Comparison of ENCODE assay signal across 9 cellular contexts in the genomic region with DNA sequence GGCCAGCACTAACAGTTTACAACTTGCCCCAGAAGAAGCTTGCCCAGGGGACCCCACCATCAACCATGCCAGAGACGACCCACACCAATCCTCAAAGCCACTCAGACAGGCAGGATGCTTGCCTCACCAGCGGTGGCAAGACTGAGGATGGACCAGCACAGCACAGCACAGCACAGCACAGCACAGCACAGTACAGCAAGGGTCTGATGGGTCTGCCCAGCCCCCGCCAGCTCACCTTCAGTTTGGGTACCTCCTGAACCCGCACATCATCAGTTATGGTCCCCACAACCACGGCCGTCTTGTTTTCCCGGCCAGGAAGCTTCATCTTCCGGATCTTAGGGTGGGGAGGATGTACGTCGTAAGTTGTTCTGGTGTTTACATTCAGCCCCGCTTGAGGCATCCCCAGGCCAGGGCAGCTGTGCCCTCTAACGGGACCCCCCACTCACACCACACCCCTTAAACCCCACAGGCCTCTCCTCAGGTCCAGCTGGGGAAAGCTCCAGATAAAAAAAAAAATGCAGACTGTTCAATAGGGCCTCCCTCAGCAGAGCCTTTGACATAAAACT. TPM values are rescaled to one million over a fixed set of nuclear protein-coding genes. Genes with fewer than 3 reads are reported as not detected.
DNase-seq lines count a peak whose midpoint lies in the region; ATAC-seq and TF ChIP-seq lines count a peak whose summit lies in the region.
"Had no signal": no experiment of that assay in that cellular context is flagged by ENCODE, and none has a peak within 500 bp of the region (broad histone marks: within the 10 kb centered on the region; RNA-seq: fewer than 3 reads in every experiment).

No MANE protein-coding gene starts in this region.

- H3K36me3 ChIP-seq in ACC112 (ENCODE audit: insufficient read depth, low read length) (peaks cover 18% of the 10 kb centered on the region; the same call in 1 of the 2 replicates), mesodermal cell (ENCODE audit: control insufficient read depth, insufficient read depth, low read length) (peaks cover 44% of the 10 kb centered on the region)

- H3K4me3 ChIP-seq in ACC112 (ENCODE audit: low read depth, low read length) (peak overlapping the region; percentile 94), HL-60 (replicated peaks; ENCODE audit: insufficient read depth, low read length) (peak overlapping the region; percentile 91), astrocyte of the cerebellum (ENCODE audit: low read depth, low read length) (peak overlapping the region; percentile 90), mesodermal cell (ENCODE audit: extremely low read depth, insufficient read depth, low read length, poor library complexity, severe bottlenecking) (peak overlapping the region; percentile 100)

- DNase-seq in HL-60 (ENCODE audit: low read depth in 1 of 2, low spot score in 1 of 2) (no peak), astrocyte of the cerebellum (ENCODE audit: low read depth) (no peak)
- no peak for DNase-seq in stimulated activated CD4-positive, alpha-beta T cell treated with anti-CD3 and anti-CD28 coated beads, Interleukin-4, amount 100 ng/mL, for 1 hour
- no peak for DNase-seq in activated CD4-positive, CD25-positive, alpha-beta regulatory T cell treated with anti-CD3 and anti-CD28 coated beads, Interleukin-2, amount 50 U/mL, for 72 hours

- peaks cover 10% of the 10 kb centered on the region for H3K4me1 ChIP-seq in ACC112 (ENCODE audit: control insufficient read depth, insufficient read depth, low read length, unreplicated experiment)
- peaks cover 31% of the 10 kb centered on the region for H3K4me1 ChIP-seq in mesodermal cell (ENCODE audit: control insufficient read depth, insufficient read depth, low read length, poor library complexity, severe bottlenecking)

- in situ Hi-C loops in astrocyte of the cerebellum (cut with HindIII; ENCODE audit: low sequenced_read_pairs): no loop called here

- H3K79me2 ChIP-seq in ACC112 (ENCODE audit: control insufficient read depth, insufficient read depth, low read length, unreplicated experiment): peaks cover 42% of the 10 kb centered on the region

- ATAC-seq in HG02763 (IDR thresholded peaks at IDR 0.05; ENCODE audit: unreplicated experiment): no peak
- ATAC-seq in HG02840 (IDR thresholded peaks at IDR 0.05; ENCODE audit: low FRiP score, unreplicated experiment): no peak

- WGBS in mesodermal cell (ENCODE audit: insufficient coverage in 2 of 2), 2 experiments: 92 to 97% methylated on average over 6 to 10 of the region's 12 CpGs

- no peaks in the 10 kb centered on the region for H3K9me3 ChIP-seq in mesodermal cell (ENCODE audit: control insufficient read depth, low read length)

- H2AFZ ChIP-seq in ACC112 (ENCODE audit: low read length, unreplicated experiment): no peak overlapping the region

- TF ChIP-seq CTCF in HL-60 (IDR thresholded peaks at IDR 0.05; ENCODE audit: insufficient read depth, low read length): no peak
- no peak for TF ChIP-seq CTCF in astrocyte of the cerebellum (IDR thresholded peaks at IDR 0.05; ENCODE audit: low read depth, low read length, missing control alignments)

- H3K27me3 ChIP-seq in ACC112 (ENCODE audit: insufficient read depth, low read length) (no peaks in the 10 kb centered on the region), HL-60 (ENCODE audit: insufficient read depth, poor library complexity, severe bottlenecking) (no peaks in the 10 kb centered on the region)

- H3K27ac ChIP-seq in ACC112 (ENCODE audit: low read depth, low read length) (no peak overlapping the region), HL-60 (replicated peaks) (no peak overlapping the region), mesodermal cell (ENCODE audit: low read depth, low read length, severe bottlenecking) (no peak overlapping the region)

RNA-seq across cellular contexts. Expression of a gene that starts 1.7 kb away (rescaled TPM):
- polyA plus RNA-seq in mesodermal cell (2013, experiment 1 of 2): 0.44 TPM
- polyA plus RNA-seq in mesodermal cell (2013, experiment 2 of 2): not detected

RNA-seq across cellular contexts. Expression of a gene that starts 2.4 kb away (rescaled TPM):
- polyA plus RNA-seq in mesodermal cell (2013, experiment 1 of 2): 1,420 TPM
- 1,243 TPM for polyA plus RNA-seq in mesodermal cell (2013, experiment 2 of 2)

RNA-seq across cellular contexts. Expression of a gene that starts 2.7 kb away (rescaled TPM):
- 9.4 TPM for polyA plus RNA-seq in mesodermal cell (2013, experiment 1 of 2)
- polyA plus RNA-seq in mesodermal cell (2013, experiment 2 of 2): 8.7 TPM

RNA-seq across cellular contexts. Expression of a gene that starts 10.0 kb away (rescaled TPM):
- not detected for polyA plus RNA-seq in mesodermal cell (2013, experiment 1 of 2)
- polyA plus RNA-seq in mesodermal cell (2013, experiment 2 of 2): not detected
- polyA plus RNA-seq: urinary bladder had no signal

RNA-seq across cellular contexts. Expression of a gene that starts 20.6 kb away (rescaled TPM):
- polyA plus RNA-seq in mesodermal cell (2013, experiment 1 of 2): 4.5 TPM
- 2.7 TPM for polyA plus RNA-seq in mesodermal cell (2013, experiment 2 of 2)
